Comparison of ENCODE assay signal across 9 cellular contexts in genomic region chr1:38835230-38835827, GRCh38. TPM values are rescaled to one million over a fixed set of nuclear protein-coding genes. Genes with fewer than 3 reads are reported as not detected.
A peak's percentile ranks its signal among the peaks of the same experiment; 100 is the strongest.
DNase-seq lines count a peak whose midpoint lies in the region; ATAC-seq and TF ChIP-seq lines count a peak whose summit lies in the region.
"Had no signal": no experiment of that assay in that cellular context is flagged by ENCODE, and none has a peak within 500 bp of the region (broad histone marks: within the 10 kb centered on the region; RNA-seq: fewer than 3 reads in every experiment).

No MANE protein-coding gene starts in this region.

- H3K27ac ChIP-seq in transverse colon: no peak overlapping the region

- intact Hi-C loops in transverse colon (cut with DNase I; ENCODE audit: low total_unique reads): no loop called here

- DNase-seq in DMS114 treated with DMSO at 0.1 percent for 48 hours (lab: John Stamatoyannopoulos, UW; ENCODE audit: unreplicated experiment): peak; percentile 88
- peak; percentile 79 for DNase-seq in HCEC 1CT
- DNase-seq in NCI-H2107 treated with DMSO at 0.1 percent for 48 hours (lab: John Stamatoyannopoulos, UW; ENCODE audit: unreplicated experiment): peak; percentile 100
- peak; percentile 9 for DNase-seq in T-helper 22 cell (ENCODE audit: low read depth)
- DNase-seq in effector CD4-positive, alpha-beta T cell: peak; percentile 47
- peak; percentile 87 to 93 for DNase-seq in lung microvascular endothelial cell (ENCODE audit: low read depth in 2 of 2)
- DNase-seq in transverse colon: peak; percentile 19

- 9% methylated on average over 2 of the region's 2 CpGs; no CpG with 5 or more reads in 1 of the 2 donors for WGBS in transverse colon (ENCODE audit: low coverage in 1 of 2), 2 donors

- no peak for TF ChIP-seq EP300 in transverse colon (IDR thresholded peaks at IDR 0.05; ENCODE audit: low read depth)

- peaks cover 0 to 19% (median 9%) of the 10 kb centered on the region in 4 donors for H3K36me3 ChIP-seq in transverse colon

- no peaks in the 10 kb centered on the region for H3K9me3 ChIP-seq in transverse colon

- H3K27me3 ChIP-seq in transverse colon: peaks cover 2% of the 10 kb centered on the region

- TF ChIP-seq CTCF in transverse colon (IDR thresholded peaks at IDR 0.05): peak; percentile 71 to 79 (median 74)

- in situ Hi-C loops in transverse colon (cut with MboI; ENCODE audit: low pct_ligation_motif_present in 1 of 4, low pct_unique_long_range_greater_than_20kb in 1 of 4, low sequenced_read_pairs in 3 of 4): loop anchor here in 2 of 4 donors (10.0 to 25.0 kb wide), 2 partner anchors 798 to 811 kb away; partner anchors contain the start of gene POU3F1 (in 1 of the 2)

- no peak for TF ChIP-seq POLR2A in transverse colon (IDR thresholded peaks at IDR 0.05)

- H3K4me1 ChIP-seq in transverse colon: peaks cover 0 to under 1% (median 0%) of the 10 kb centered on the region in 4 donors

- no peak overlapping the region for H3K4me3 ChIP-seq in transverse colon

- ATAC-seq in GM19035 (IDR thresholded peaks at IDR 0.05; ENCODE audit: unreplicated experiment): no peak

RNA-seq across cellular contexts. Expression of gene RRAGC, which starts 24.2 kb away (rescaled TPM):
- total RNA-seq in lung microvascular endothelial cell: 13.3 and 16.1 TPM in 2 replicates
- total RNA-seq in transverse colon: 10 to 100 TPM in 3 of 4 donors, 1 to 10 TPM in 1; 10.0 to 25.0 (median 21.9) TPM

RNA-seq across cellular contexts. Expression of gene MYCBP, which starts 37.8 kb away (rescaled TPM):
- total RNA-seq in lung microvascular endothelial cell: 6.0 and 6.3 TPM in 2 replicates
- total RNA-seq in transverse colon: 10 to 100 TPM in 2 of 4 donors, 1 to 10 TPM in 2; 2.2 to 24.3 (median 16.2) TPM

RNA-seq across cellular contexts. Expression of gene GJA9, which starts 46.1 kb away (rescaled TPM):
- total RNA-seq in lung microvascular endothelial cell (not detected in 2 replicates), transverse colon (1 to 10 TPM in 1 of 4 donors, under 1 TPM in 1, not detected in 2; 0.41 to 1.6 TPM)
- total RNA-seq: activated CD8-positive, alpha-beta memory T cell treated with anti-CD3 and anti-CD28 coated beads for 36 hours had no signal

Comparison
In these comparisons a context has a peak if more than half of its experiments do, and no peak if none do; other contexts are left out.
1. DNase-seq: peak in every context shown above with its lines; median percentile 100 in NCI-H2107 treated with DMSO at 0.1 percent for 48 hours; 90 in lung microvascular endothelial cell; 88 in DMS114 treated with DMSO at 0.1 percent for 48 hours; 79 in HCEC 1CT; 47 in effector CD4-positive, alpha-beta T cell; 19 in transverse colon; 9 in T-helper 22 cell.